In genomic region chr12:19273482-19274330, GRCh38 we compare ENCODE assay signal across 8 cellular contexts.
DNase-seq lines count a peak whose midpoint lies in the region; ATAC-seq, FAIRE-seq and TF ChIP-seq lines count a peak whose summit lies in the region.

No MANE protein-coding gene starts in this region.

- CTCF ChIA-PET in A673 (lab: Charles Lee) = no interaction called here

- H3K4me1 ChIP-seq in A673 (ENCODE audit: insufficient read depth, low read length, poor library complexity, severe bottlenecking) (peaks cover 48% of the 10 kb centered on the region), SJSA1 (replicated peaks) (peaks cover 22% of the 10 kb centered on the region)

- H3K27ac Mint-ChIP-seq in activated naive CD8-positive, alpha-beta T cell treated with anti-CD3 and anti-CD28 coated beads, Interleukin-2, amount 50 U/mL, for 24 hours = no peak overlapping the region

- no peak overlapping the region for H3K4me3 ChIP-seq in A673 (ENCODE audit: low read depth, low read length, poor library complexity, severe bottlenecking)
- no peak overlapping the region for H3K4me3 ChIP-seq in SJSA1

- POLR2A ChIA-PET in A673 (lab: Charles Lee; ENCODE audit: low non-redundant PET) = no interaction called here

- no peaks in the 10 kb centered on the region for H3K36me3 ChIP-seq in A673 (ENCODE audit: insufficient read depth, low read length, poor library complexity, severe bottlenecking)
- H3K36me3 ChIP-seq in SJSA1 = peaks cover 16% of the 10 kb centered on the region

- H3K36me3 Mint-ChIP-seq in activated naive CD8-positive, alpha-beta T cell treated with anti-CD3 and anti-CD28 coated beads, Interleukin-2, amount 50 U/mL, for 24 hours (ENCODE audit: low read depth) = no peaks in the 10 kb centered on the region

- H3K9me3 ChIP-seq in A673 (ENCODE audit: low read depth, low read length, poor library complexity, severe bottlenecking) (no peaks in the 10 kb centered on the region), SJSA1 (replicated peaks) (no peaks in the 10 kb centered on the region)

- TF ChIP-seq RAD21 in Ishikawa (IDR thresholded peaks at IDR 0.05; ENCODE audit: low read depth) = no peak

- TF ChIP-seq CTCF in A673 (conservative IDR thresholded peaks at IDR 0.05; ENCODE audit: low read depth, low read length) = no peak

- no peak overlapping the region for H3K4me3 Mint-ChIP-seq in activated naive CD8-positive, alpha-beta T cell treated with anti-CD3 and anti-CD28 coated beads, Interleukin-2, amount 50 U/mL, for 24 hours

- H3K27me3 ChIP-seq in A673 (replicated peaks; ENCODE audit: insufficient read depth, low read depth, low read length, poor library complexity) (no peaks in the 10 kb centered on the region), SJSA1 (replicated peaks) (no peaks in the 10 kb centered on the region)

- H3K9me3 Mint-ChIP-seq in activated naive CD8-positive, alpha-beta T cell treated with anti-CD3 and anti-CD28 coated beads, Interleukin-2, amount 50 U/mL, for 24 hours = peaks cover 5% of the 10 kb centered on the region

- no peaks in the 10 kb centered on the region for H3K27me3 Mint-ChIP-seq in activated naive CD8-positive, alpha-beta T cell treated with anti-CD3 and anti-CD28 coated beads, Interleukin-2, amount 50 U/mL, for 24 hours

- peak; percentile 79; the same call in 1 of the 2 replicates for TF ChIP-seq EP300 in Ishikawa (IDR thresholded peaks at IDR 0.05; ENCODE audit: borderline replicate concordance)

- H3K4me1 Mint-ChIP-seq in activated naive CD8-positive, alpha-beta T cell treated with anti-CD3 and anti-CD28 coated beads, Interleukin-2, amount 50 U/mL, for 24 hours = peaks cover 15% of the 10 kb centered on the region

- peak; percentile 96 for DNase-seq in A673 (ENCODE audit: low spot score)
- peak; percentile 95 to 97 for DNase-seq in SJSA1 (ENCODE audit: low read depth in 1 of 2, low spot score in 2 of 2)
- peak; percentile 20 for DNase-seq in activated naive CD8-positive, alpha-beta T cell treated with anti-CD3 and anti-CD28 coated beads, Interleukin-2, amount 50 U/mL, for 24 hours
- DNase-seq in stimulated activated CD8-positive, alpha-beta memory T cell treated with anti-CD3 and anti-CD28 coated beads, Interleukin-12 subunit alpha, Interleukin-12 subunit beta, amount 100 ng/mL, for 1 hour (ENCODE audit: low read depth) = peak; percentile 49
- DNase-seq in GM19239 (ENCODE audit: insufficient read length, low spot score) = no peak

- FAIRE-seq in islet of Langerhans (lab: Jason Lieb, UNC) (peak; percentile 93), GM19239 (lab: Jason Lieb, UNC) (no peak)

- intact Hi-C loops in A673 (cut with micrococcal nuclease; ENCODE audit: unreplicated experiment) = loop anchor here (10.0 kb wide), 1 partner anchor 361 kb away; no protein-coding TSS in a partner anchor

- no TSS peak for BruUV-seq in A673 (replicated peaks; lab: Mats Ljungman, UMichigan)

- H3K27ac ChIP-seq in A673 (ENCODE audit: low read depth, low read length, poor library complexity, severe bottlenecking) (no peak overlapping the region), SJSA1 (peak overlapping the region; percentile 83)

- ATAC-seq in activated naive CD8-positive, alpha-beta T cell treated with anti-CD3 and anti-CD28 coated beads, Interleukin-2, amount 50 U/mL, for 24 hours = peak; percentile 80
- ATAC-seq in GM18870 (IDR thresholded peaks at IDR 0.05; ENCODE audit: unreplicated experiment) = no peak

TF ChIP-seq in Ishikawa, 13 proteins besides CTCF, POLR2A, EP300 and RAD21:
- TF ChIP-seq CREB1 (IDR thresholded peaks at IDR 0.05; ENCODE audit: low read depth) (no peak), TAF1 (IDR thresholded peaks at IDR 0.05; ENCODE audit: low read depth) (no peak), NFIC (IDR thresholded peaks at IDR 0.05) (peak; percentile 93), FOXM1 (IDR thresholded peaks at IDR 0.05; ENCODE audit: borderline replicate concordance, low read depth) (peak; percentile 63; the same call in 1 of the 2 replicates), ZBTB7A (IDR thresholded peaks at IDR 0.05; ENCODE audit: low read depth) (no peak), CEBPB (IDR thresholded peaks at IDR 0.05) (peak; percentile 26; the same call in 1 of the 2 replicates), USF1 (IDR thresholded peaks at IDR 0.05) (no peak), YY1 (IDR thresholded peaks at IDR 0.05; ENCODE audit: low read depth) (no peak; the same call in 1 of the 2 replicates), TEAD4 (IDR thresholded peaks at IDR 0.05) (peak; percentile 78), TCF12 (IDR thresholded peaks at IDR 0.05; ENCODE audit: low read depth) (peak; percentile 69; the same call in 1 of the 2 replicates), MAX (IDR thresholded peaks at IDR 0.05) (peak; percentile 43; the same call in 1 of the 2 replicates), REST (IDR thresholded peaks at IDR 0.05; ENCODE audit: low read depth) (no peak), EGR1 (IDR thresholded peaks at IDR 0.05) (no peak)
